ENCODE assay signal across 10 cellular contexts in genomic region chr1:23101101-23101827, GRCh38.
DNase-seq lines count a peak whose midpoint lies in the region; ATAC-seq, FAIRE-seq and TF ChIP-seq lines count a peak whose summit lies in the region.
"Had no signal": no experiment of that assay in that cellular context is flagged by ENCODE, and none has a peak within 500 bp of the region (broad histone marks: within the 10 kb centered on the region; RNA-seq: fewer than 3 reads in every experiment).

No MANE protein-coding gene starts in this region.

- no peak for TF ChIP-seq POLR2A in A549 (IDR thresholded peaks at IDR 0.05; ENCODE audit: low read length)

- FAIRE-seq in A549 (lab: Jason Lieb, UNC): no peak

- peak in 1 of 2 experiments; percentile 61 for DNase-seq in A549 (ENCODE audit: low read depth in 1 of 2, low spot score in 1 of 2)
- DNase-seq in MV-4-11 (lab: John Stamatoyannopoulos, UW): peak; percentile 12
- DNase-seq in chondrocyte (ENCODE audit: low spot score): no peak
- DNase-seq in mesenchymal stem cell: peak; percentile 66
- no peak for DNase-seq in NCI-H1092 treated with DMSO at 0.1 percent for 48 hours (lab: John Stamatoyannopoulos, UW)
- no peak for DNase-seq in activated CD4-positive, alpha-beta T cell treated with anti-CD3 and anti-CD28 coated beads for 1 hour
- DNase-seq: activated CD4-positive, alpha-beta T cell treated with anti-CD3 and anti-CD28 coated beads, Interleukin-2, amount 10 ng/mL, durations not matched to agents 24 days and 14 days; right lobe of liver had no signal

- H3K4me3 Mint-ChIP-seq in chondrocyte (ENCODE audit: unreplicated experiment): no peak overlapping the region

- no peak overlapping the region for H2BK120ac ChIP-seq in mesenchymal stem cell (ENCODE audit: low read depth, low read length)

- H4K91ac ChIP-seq in mesenchymal stem cell (ENCODE audit: low read length): no peak overlapping the region

- peak overlapping the region; percentile 44 for H3K9ac ChIP-seq in mesenchymal stem cell (ENCODE audit: low read length)

- H2BK12ac ChIP-seq in mesenchymal stem cell (ENCODE audit: low read length in 2 of 2): no peak overlapping the region

- H3K4me2 ChIP-seq in A549: peak overlapping the region; percentile 63
- no peak overlapping the region for H3K4me2 ChIP-seq in mesenchymal stem cell (ENCODE audit: low read length, poor library complexity, severe bottlenecking)

- H3K4me3 ChIP-seq in A549 (no peak overlapping the region), mesenchymal stem cell (ENCODE audit: insufficient read depth in 1 of 2, low read depth in 1 of 2, low read length in 2 of 2) (peak overlapping the region in 1 of 2 experiments; percentile 14)
- H3K4me3 ChIP-seq: right lobe of liver had no signal

- no peak for TF ChIP-seq CTCF in A549 (IDR thresholded peaks at IDR 0.05)
- TF ChIP-seq CTCF in chondrocyte (IDR thresholded peaks at IDR 0.05): no peak

- H3K79me1 ChIP-seq in mesenchymal stem cell (replicated peaks; ENCODE audit: low read length, poor library complexity, severe bottlenecking): peaks cover 11% of the 10 kb centered on the region

- no peak overlapping the region for H2BK5ac ChIP-seq in mesenchymal stem cell (ENCODE audit: low read depth, low read length, poor library complexity, severe bottlenecking)

- peak overlapping the region; percentile 81 to 89 for H3K27ac ChIP-seq in A549
- peak overlapping the region; percentile 40 for H3K27ac ChIP-seq in mesenchymal stem cell (ENCODE audit: low read length, poor library complexity, severe bottlenecking)

- no peak overlapping the region for H2BK15ac ChIP-seq in mesenchymal stem cell (ENCODE audit: low read depth, poor library complexity, severe bottlenecking)

- no peak overlapping the region for H3K14ac ChIP-seq in mesenchymal stem cell (ENCODE audit: low read length in 2 of 2)

- H3K4me1 ChIP-seq in A549 (peaks cover 56% of the 10 kb centered on the region), mesenchymal stem cell (ENCODE audit: control insufficient read depth, insufficient read depth, low read depth, low read length) (peaks cover 8% of the 10 kb centered on the region)

- POLR2A ChIA-PET in A549 (lab: Yijun Ruan, JAX): interaction anchor here (0.5 kb wide), 1 partner anchor 68 kb away, joined by 3 read pairs; the partner anchor contains the start of gene LUZP1

- H3K36me3 Mint-ChIP-seq in chondrocyte (ENCODE audit: low read depth): peaks cover 6% of the 10 kb centered on the region

- peaks cover 55% of the 10 kb centered on the region for H3K4me1 Mint-ChIP-seq in chondrocyte (ENCODE audit: low read depth)

- ATAC-seq in A549 (peak; percentile 23 to 39; a peak in 3 of 6 replicates), HG02623 (IDR thresholded peaks at IDR 0.05; ENCODE audit: unreplicated experiment) (no peak), HG03135 (IDR thresholded peaks at IDR 0.05; ENCODE audit: unreplicated experiment) (no peak)

- no peak overlapping the region for H3K23ac ChIP-seq in mesenchymal stem cell (ENCODE audit: low read length in 2 of 2)

- CTCF ChIA-PET in A549 (lab: Yijun Ruan, JAX): interaction anchor here (1.0 to 9.2 kb wide), 4 partner anchors 22 to 172 kb away, joined by 4 to 203 read pairs (median 9); no protein-coding TSS in a partner anchor

- no peak overlapping the region for H2AFZ ChIP-seq in mesenchymal stem cell (ENCODE audit: low read depth, low read length)

- no peaks in the 10 kb centered on the region for H3K27me3 Mint-ChIP-seq in chondrocyte (ENCODE audit: low read depth)
- H3K27me3 Mint-ChIP-seq: activated CD4-positive, alpha-beta T cell treated with anti-CD3 and anti-CD28 coated beads, Interleukin-2, amount 10 ng/mL, durations not matched to agents 24 days and 14 days had no signal

- H3K4ac ChIP-seq in mesenchymal stem cell (ENCODE audit: low read depth in 1 of 2, low read length in 2 of 2): no peak overlapping the region

- TF ChIP-seq EP300 in A549 (IDR thresholded peaks at IDR 0.05): no peak

- WGBS in A549 (ENCODE audit: missing lambda C conversion rate): 48% methylated on average over 3 of the region's 3 CpGs
- 78% methylated on average over 3 of the region's 3 CpGs for WGBS in mesenchymal stem cell

- H2AK5ac ChIP-seq in mesenchymal stem cell (ENCODE audit: low read length, severe bottlenecking): no peak overlapping the region

- H3K9me3 ChIP-seq in A549: no peaks in the 10 kb centered on the region
- H3K9me3 ChIP-seq in mesenchymal stem cell (ENCODE audit: control insufficient read depth, low read length): no peaks in the 10 kb centered on the region
- H3K9me3 ChIP-seq: right lobe of liver had no signal

- no peak overlapping the region for H4K8ac ChIP-seq in mesenchymal stem cell (ENCODE audit: low read length)

- peaks cover 9 to 10% of the 10 kb centered on the region in 2 experiments for H3K36me3 ChIP-seq in mesenchymal stem cell (ENCODE audit: control insufficient read depth in 1 of 2, insufficient read depth in 2 of 2, low read depth in 1 of 2, low read length in 2 of 2)
- H3K36me3 ChIP-seq: right lobe of liver had no signal

- TF ChIP-seq RAD21 in A549 (conservative IDR thresholded peaks at IDR 0.05 in 1 of 2, IDR thresholded peaks at IDR 0.05 in 1 of 2): no peak

- H3K27me3 ChIP-seq in mesenchymal stem cell (ENCODE audit: control insufficient read depth in 1 of 2, insufficient read depth in 1 of 2, low read length in 2 of 2): no peaks in the 10 kb centered on the region
- H3K27me3 ChIP-seq: right lobe of liver had no signal

- no peak overlapping the region for H3K18ac ChIP-seq in mesenchymal stem cell (ENCODE audit: low read depth in 1 of 2, low read length in 2 of 2)

- no peaks in the 10 kb centered on the region for H3K9me3 Mint-ChIP-seq in chondrocyte (ENCODE audit: low read depth)

- peak overlapping the region; percentile 93 for H3K27ac Mint-ChIP-seq in chondrocyte (ENCODE audit: unreplicated experiment)

TF ChIP-seq in A549, 52 proteins besides CTCF, POLR2A, EP300 and RAD21 (continues in another document):
- TF ChIP-seq KDM5A (IDR thresholded peaks at IDR 0.05): no peak
- peak; percentile 43; the same call in 1 of the 2 replicates for TF ChIP-seq GATA3 (IDR thresholded peaks at IDR 0.05; ENCODE audit: borderline replicate concordance)
- TF ChIP-seq HES2 (IDR thresholded peaks at IDR 0.05): no peak
- no peak for TF ChIP-seq HOXB13 (CRISPR knock-in tag; IDR thresholded peaks at IDR 0.05; ENCODE audit: low read depth)
- TF ChIP-seq EHF (CRISPR knock-in tag; IDR thresholded peaks at IDR 0.05): no peak
- no peak for TF ChIP-seq CHD4 (IDR thresholded peaks at IDR 0.05; ENCODE audit: borderline replicate concordance)
- no peak for TF ChIP-seq TP53 (CRISPR knock-in tag; IDR thresholded peaks at IDR 0.05)
- TF ChIP-seq MAZ (IDR thresholded peaks at IDR 0.05; ENCODE audit: borderline replicate concordance, low read depth, low read length): no peak
- TF ChIP-seq JUNB (IDR thresholded peaks at IDR 0.05): peak; percentile 47; the same call in 1 of the 2 replicates
- TF ChIP-seq RFX5 (IDR thresholded peaks at IDR 0.05): no peak
- TF ChIP-seq REST (IDR thresholded peaks at IDR 0.05): no peak
- TF ChIP-seq FOXS1 (CRISPR knock-in tag; IDR thresholded peaks at IDR 0.05): no peak
- no peak for TF ChIP-seq ZSCAN20 (CRISPR knock-in tag; IDR thresholded peaks at IDR 0.05)
- no peak for TF ChIP-seq BCL3 (IDR thresholded peaks at IDR 0.05)
- no peak for TF ChIP-seq RARB (CRISPR knock-in tag; IDR thresholded peaks at IDR 0.05)
- no peak for TF ChIP-seq TFCP2L1 (CRISPR knock-in tag; IDR thresholded peaks at IDR 0.05)
- TF ChIP-seq JUN (IDR thresholded peaks at IDR 0.05): no peak

Comparison
In these comparisons a context has a peak if more than half of its experiments do, and no peak if none do; other contexts are left out.
1. ATAC-seq: peak in A549 (2 of 2); none in HG02623 (single experiment) and HG03135 (single experiment).
2. DNase-seq: peak in MV-4-11 (single experiment) and mesenchymal stem cell (single experiment); none in chondrocyte (single experiment), NCI-H1092 treated with DMSO at 0.1 percent for 48 hours (single experiment) and activated CD4-positive, alpha-beta T cell treated with anti-CD3 and anti-CD28 coated beads for 1 hour (single experiment).